In genomic region chr2:45394842-45395241, GRCh38 we compare ENCODE assay signal across 22 cellular contexts.
"Had no signal": no experiment of that assay in that cellular context is flagged by ENCODE, and none has a peak within 500 bp of the region (broad histone marks: within the 10 kb centered on the region; RNA-seq: fewer than 3 reads in every experiment).

No MANE protein-coding gene starts in this region.

- H3K4me1 ChIP-seq: esophagus muscularis mucosa, gastroesophageal sphincter, lower lobe of right lung, prostate gland, right atrium auricular region, stomach, thyroid gland, vagina had no signal

- H3K36me3 ChIP-seq: prostate gland, right atrium auricular region, thyroid gland had no signal

- H3K27me3 ChIP-seq: esophagus muscularis mucosa, foreskin keratinocyte, gastroesophageal sphincter, heart right ventricle, right atrium auricular region, stomach, thyroid gland, vagina had no signal

- H3K4me3 ChIP-seq: coronary artery, esophagus muscularis mucosa, gastroesophageal sphincter, heart right ventricle, left ventricle myocardium inferior, lower lobe of right lung, prostate gland, right atrium auricular region, stomach, thyroid gland, vagina had no signal

- H3K27ac ChIP-seq: coronary artery, esophagus muscularis mucosa, foreskin keratinocyte, gastroesophageal sphincter, heart right ventricle, left ventricle myocardium inferior, lower lobe of right lung, prostate gland, right atrium auricular region, stomach, thyroid gland, vagina had no signal

- H3K9me3 ChIP-seq: esophagus muscularis mucosa, gastroesophageal sphincter, heart right ventricle, left ventricle myocardium inferior, lower lobe of right lung, prostate gland, right atrium auricular region, stomach, thyroid gland, vagina had no signal

- DNase-seq: effector memory CD4-positive, alpha-beta T cell; foreskin keratinocyte; glutamatergic neuron; heart right ventricle; hippocampal formation; left cardiac atrium; left ventricle myocardium inferior; lower lobe of right lung; natural killer cell; nucleus accumbens; stimulated activated CD4-positive, alpha-beta T cell treated with anti-CD3 and anti-CD28 coated beads, Interleukin-2, amount 100 ng/mL, for 24 hours; stimulated activated CD4-positive, alpha-beta T cell treated with anti-CD3 and anti-CD28 coated beads, Interleukin-4, amount 100 ng/mL, for 24 hours; stimulated activated naive CD4-positive, alpha-beta T cell treated with Interleukin-2 at 50 U/mL for 16 hours; stomach; thyroid gland; trophoblast cell had no signal
